ENCODE assay signal across 1 cellular context in the genomic region with DNA sequence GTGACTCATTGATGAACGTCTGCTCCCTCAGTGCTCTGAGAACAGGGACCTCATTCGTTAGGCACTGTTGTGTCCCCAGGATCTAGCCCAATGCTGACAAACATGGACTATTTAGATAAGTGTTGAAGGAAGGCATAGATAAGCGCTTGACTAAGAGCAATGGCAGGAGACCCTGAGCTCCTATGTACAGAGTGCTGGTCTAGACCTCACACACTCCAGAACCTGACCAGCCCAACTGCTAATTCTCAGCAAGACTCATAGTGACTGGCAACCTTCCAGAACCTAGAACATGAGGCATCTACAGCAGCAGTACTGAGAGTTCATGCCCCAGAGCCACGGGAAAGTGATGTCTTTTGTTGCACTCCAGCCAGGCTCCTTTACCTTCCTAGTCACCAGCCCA.
TF ChIP-seq lines count a peak whose summit lies in the region.

No MANE protein-coding gene starts in this region.

TF ChIP-seq in K562, 482 proteins besides CTCF, POLR2A, EP300 and RAD21 (continued from another document):
- TF ChIP-seq, protein P1, sequence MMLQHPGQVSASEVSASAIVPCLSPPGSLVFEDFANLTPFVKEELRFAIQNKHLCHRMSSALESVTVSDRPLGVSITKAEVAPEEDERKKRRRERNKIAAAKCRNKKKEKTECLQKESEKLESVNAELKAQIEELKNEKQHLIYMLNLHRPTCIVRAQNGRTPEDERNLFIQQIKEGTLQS (IDR thresholded peaks at IDR 0.05): peak; percentile 30; the same call in 1 of the 2 replicates
- TF ChIP-seq, protein P1 (CRISPR knock-in tag; conservative IDR thresholded peaks at IDR 0.05): no peak
- TF ChIP-seq SMAD4 (CRISPR knock-in tag; conservative IDR thresholded peaks at IDR 0.05) (no peak), MTF1 (CRISPR knock-in tag; IDR thresholded peaks at IDR 0.05; ENCODE audit: borderline replicate concordance) (no peak), MTA3 (IDR thresholded peaks at IDR 0.05; ENCODE audit: borderline replicate concordance) (no peak), CBX8 (IDR thresholded peaks at IDR 0.05; ENCODE audit: borderline replicate concordance, extremely low read depth, low read depth, low read length, poor library complexity, severe bottlenecking) (no peak), KLF1 (tag; IDR thresholded peaks at IDR 0.05) (no peak), JUND (IDR thresholded peaks at IDR 0.05; ENCODE audit: borderline replicate concordance, low read depth, low read length) (peak; percentile 33; the same call in 1 of the 2 replicates), JUND (tag; IDR thresholded peaks at IDR 0.05; ENCODE audit: borderline replicate concordance, low read depth, low read length) (0 out of 3 replicates have a peak, but pooled peaks have one; percentile 28), NFIC (IDR thresholded peaks at IDR 0.05) (peak; percentile 93), FOSL1 (tag; conservative IDR thresholded peaks at IDR 0.05) (peak; percentile 80), EZH2 (IDR thresholded peaks at IDR 0.05; ENCODE audit: borderline replicate concordance, low read depth, low read length) (no peak), DPF2 (IDR thresholded peaks at IDR 0.05) (peak; percentile 75; the same call in 1 of the 2 replicates), NFE2 (IDR thresholded peaks at IDR 0.05; ENCODE audit: low read depth) (0 out of 2 replicates have a peak, but pooled peaks have one; percentile 10), SMARCA5 (IDR thresholded peaks at IDR 0.05) (no peak), NRF1 (conservative IDR thresholded peaks at IDR 0.05 in 1 of 2, IDR thresholded peaks at IDR 0.05 in 1 of 2) (0 out of 4 replicates have a peak, but pooled peaks of 1 of the 2 experiments have one; percentile 23), EHMT2 (IDR thresholded peaks at IDR 0.05) (peak; percentile 41; the same call in 1 of the 2 replicates), NCOA6 (IDR thresholded peaks at IDR 0.05) (no peak), HDAC1 (IDR thresholded peaks at IDR 0.05) (0 out of 4 replicates have a peak, but pooled peaks of 1 of the 2 experiments have one; percentile 11), TEAD4 (IDR thresholded peaks at IDR 0.05; ENCODE audit: low read length) (peak; percentile 51; the same call in 1 of the 2 replicates), TEAD4 (CRISPR knock-in tag; IDR thresholded peaks at IDR 0.05; ENCODE audit: borderline replicate concordance) (no peak), KAT7 (CRISPR knock-in tag; IDR thresholded peaks at IDR 0.05; ENCODE audit: borderline replicate concordance) (no peak), CBFA2T2 (conservative IDR thresholded peaks at IDR 0.05) (peak; percentile 57)
- TF ChIP-seq, protein P2, sequence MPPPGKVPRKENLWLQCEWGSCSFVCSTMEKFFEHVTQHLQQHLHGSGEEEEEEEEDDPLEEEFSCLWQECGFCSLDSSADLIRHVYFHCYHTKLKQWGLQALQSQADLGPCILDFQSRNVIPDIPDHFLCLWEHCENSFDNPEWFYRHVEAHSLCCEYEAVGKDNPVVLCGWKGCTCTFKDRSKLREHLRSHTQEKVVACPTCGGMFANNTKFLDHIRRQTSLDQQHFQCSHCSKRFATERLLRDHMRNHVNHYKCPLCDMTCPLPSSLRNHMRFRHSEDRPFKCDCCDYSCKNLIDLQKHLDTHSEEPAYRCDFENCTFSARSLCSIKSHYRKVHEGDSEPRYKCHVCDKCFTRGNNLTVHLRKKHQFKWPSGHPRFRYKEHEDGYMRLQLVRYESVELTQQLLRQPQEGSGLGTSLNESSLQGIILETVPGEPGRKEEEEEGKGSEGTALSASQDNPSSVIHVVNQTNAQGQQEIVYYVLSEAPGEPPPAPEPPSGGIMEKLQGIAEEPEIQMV (tag; conservative IDR thresholded peaks at IDR 0.05; ENCODE audit: low read depth): no peak
- TF ChIP-seq, protein P3, sequence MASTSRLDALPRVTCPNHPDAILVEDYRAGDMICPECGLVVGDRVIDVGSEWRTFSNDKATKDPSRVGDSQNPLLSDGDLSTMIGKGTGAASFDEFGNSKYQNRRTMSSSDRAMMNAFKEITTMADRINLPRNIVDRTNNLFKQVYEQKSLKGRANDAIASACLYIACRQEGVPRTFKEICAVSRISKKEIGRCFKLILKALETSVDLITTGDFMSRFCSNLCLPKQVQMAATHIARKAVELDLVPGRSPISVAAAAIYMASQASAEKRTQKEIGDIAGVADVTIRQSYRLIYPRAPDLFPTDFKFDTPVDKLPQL (IDR thresholded peaks at IDR 0.05; ENCODE audit: extremely low read depth, insufficient read length): no peak
- TF ChIP-seq, protein P4, sequence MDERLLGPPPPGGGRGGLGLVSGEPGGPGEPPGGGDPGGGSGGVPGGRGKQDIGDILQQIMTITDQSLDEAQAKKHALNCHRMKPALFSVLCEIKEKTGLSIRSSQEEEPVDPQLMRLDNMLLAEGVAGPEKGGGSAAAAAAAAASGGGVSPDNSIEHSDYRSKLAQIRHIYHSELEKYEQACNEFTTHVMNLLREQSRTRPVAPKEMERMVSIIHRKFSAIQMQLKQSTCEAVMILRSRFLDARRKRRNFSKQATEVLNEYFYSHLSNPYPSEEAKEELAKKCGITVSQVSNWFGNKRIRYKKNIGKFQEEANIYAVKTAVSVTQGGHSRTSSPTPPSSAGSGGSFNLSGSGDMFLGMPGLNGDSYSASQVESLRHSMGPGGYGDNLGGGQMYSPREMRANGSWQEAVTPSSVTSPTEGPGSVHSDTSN (CRISPR knock-in tag; IDR thresholded peaks at IDR 0.05; ENCODE audit: low read depth): no peak
- TF ChIP-seq, protein P4 (tag; conservative IDR thresholded peaks at IDR 0.05; ENCODE audit: low read depth): 0 out of 2 replicates have a peak, but pooled peaks have one; percentile 29
